Comparison of ENCODE assay signal across 24 cellular contexts in the genomic region with DNA sequence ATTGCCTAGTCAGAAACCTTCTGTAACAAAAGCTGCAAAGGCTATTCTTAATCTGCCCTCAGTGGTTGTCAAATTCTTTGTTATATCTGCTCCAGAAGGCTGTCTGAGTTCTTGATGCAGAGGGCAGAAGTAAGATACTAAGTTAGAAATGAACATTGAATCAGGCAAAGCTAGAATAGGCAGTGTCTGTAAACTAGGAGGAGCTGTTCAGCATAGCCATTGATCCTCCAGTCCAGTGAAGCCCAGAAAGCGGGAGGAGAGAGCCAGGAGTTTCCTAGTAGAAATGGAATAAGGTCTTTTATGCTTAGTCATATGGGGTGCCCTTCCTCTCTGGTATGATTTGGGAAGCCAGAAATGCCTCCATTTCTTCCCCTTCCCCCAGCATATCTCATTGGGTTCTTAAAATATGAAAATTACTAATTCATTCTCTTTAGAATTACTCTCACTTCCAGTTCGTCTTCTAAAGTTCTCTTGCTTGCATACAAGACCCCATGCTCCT.
"Had no signal": no experiment of that assay in that cellular context is flagged by ENCODE, and none has a peak within 500 bp of the region (broad histone marks: within the 10 kb centered on the region; RNA-seq: fewer than 3 reads in every experiment).

No MANE protein-coding gene starts in this region.

- H3K79me2 ChIP-seq: hepatocyte had no signal

- H3K27ac ChIP-seq: esophagus squamous epithelium, hepatocyte, left ventricle myocardium inferior, lower lobe of right lung, psoas muscle, right lobe of liver, skin epidermis, stomach had no signal

- ATAC-seq: left cardiac atrium, lower lobe of right lung, psoas muscle, right lobe of liver had no signal

- H3K9me3 Mint-ChIP-seq: memory B cell, naive B cell, nephron had no signal

- H3K4me1 ChIP-seq: esophagus squamous epithelium, left ventricle myocardium inferior, lower lobe of right lung, psoas muscle, right lobe of liver, stomach had no signal

- H3K4me2 ChIP-seq: hepatocyte had no signal

- H3K4me3 ChIP-seq: esophagus squamous epithelium, hepatocyte, left ventricle myocardium inferior, lower lobe of right lung, psoas muscle, right lobe of liver, skin epidermis, stomach had no signal

- DNase-seq: cortex of kidney; effector memory CD4-positive, alpha-beta T cell; esophagus squamous epithelium; foreskin fibroblast; head of caudate nucleus; kidney; left cardiac atrium; left ventricle myocardium inferior; lower lobe of right lung; midbrain; naive B cell; psoas muscle; retina; right lobe of liver; stimulated activated CD4-positive, alpha-beta T cell treated with anti-CD3 and anti-CD28 coated beads, Interleukin-2, amount 100 ng/mL, for 24 hours; stimulated activated CD4-positive, alpha-beta T cell treated with anti-CD3 and anti-CD28 coated beads, Interleukin-4, amount 100 ng/mL, for 4 hours; stimulated activated naive CD4-positive, alpha-beta T cell; stomach; substantia nigra; trophoblast cell had no signal

- H2AFZ ChIP-seq: hepatocyte had no signal

- H3K9me3 ChIP-seq: esophagus squamous epithelium, left ventricle myocardium inferior, lower lobe of right lung, psoas muscle, right lobe of liver, stomach had no signal

- H3K27me3 Mint-ChIP-seq: memory B cell, naive B cell had no signal

- H3K4me3 Mint-ChIP-seq: memory B cell, nephron had no signal

- H3K4me1 Mint-ChIP-seq: nephron had no signal

- H3K27ac Mint-ChIP-seq: memory B cell, nephron had no signal

- H3K27me3 ChIP-seq: esophagus squamous epithelium, hepatocyte, right lobe of liver, stomach had no signal
